ENCODE assay signal across 1 cellular context in the genomic region with DNA sequence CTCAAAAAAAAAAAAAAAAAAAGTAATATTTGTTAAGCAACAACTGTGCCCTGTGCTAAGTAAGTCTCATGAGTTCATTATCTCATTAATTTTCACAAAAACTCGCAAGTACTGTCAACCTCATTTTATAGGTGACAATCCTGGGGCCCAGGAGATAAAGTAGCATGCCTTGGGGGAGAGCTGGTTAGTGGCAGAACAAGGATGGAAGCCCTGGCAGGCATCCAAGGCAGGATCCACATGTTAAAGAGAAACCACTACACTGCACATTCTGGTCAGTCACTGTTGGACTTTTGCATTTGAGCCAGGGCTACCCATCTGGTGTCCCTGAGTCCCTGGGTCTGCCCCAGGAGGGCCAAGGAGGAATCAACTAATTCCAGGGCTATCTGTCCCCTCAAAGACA.
TF ChIP-seq lines count a peak whose summit lies in the region.

No MANE protein-coding gene starts in this region.

TF ChIP-seq in HepG2, 621 proteins besides CTCF, POLR2A, EP300 and RAD21 (continued from another document and continues in another):
- TF ChIP-seq, protein P1, sequence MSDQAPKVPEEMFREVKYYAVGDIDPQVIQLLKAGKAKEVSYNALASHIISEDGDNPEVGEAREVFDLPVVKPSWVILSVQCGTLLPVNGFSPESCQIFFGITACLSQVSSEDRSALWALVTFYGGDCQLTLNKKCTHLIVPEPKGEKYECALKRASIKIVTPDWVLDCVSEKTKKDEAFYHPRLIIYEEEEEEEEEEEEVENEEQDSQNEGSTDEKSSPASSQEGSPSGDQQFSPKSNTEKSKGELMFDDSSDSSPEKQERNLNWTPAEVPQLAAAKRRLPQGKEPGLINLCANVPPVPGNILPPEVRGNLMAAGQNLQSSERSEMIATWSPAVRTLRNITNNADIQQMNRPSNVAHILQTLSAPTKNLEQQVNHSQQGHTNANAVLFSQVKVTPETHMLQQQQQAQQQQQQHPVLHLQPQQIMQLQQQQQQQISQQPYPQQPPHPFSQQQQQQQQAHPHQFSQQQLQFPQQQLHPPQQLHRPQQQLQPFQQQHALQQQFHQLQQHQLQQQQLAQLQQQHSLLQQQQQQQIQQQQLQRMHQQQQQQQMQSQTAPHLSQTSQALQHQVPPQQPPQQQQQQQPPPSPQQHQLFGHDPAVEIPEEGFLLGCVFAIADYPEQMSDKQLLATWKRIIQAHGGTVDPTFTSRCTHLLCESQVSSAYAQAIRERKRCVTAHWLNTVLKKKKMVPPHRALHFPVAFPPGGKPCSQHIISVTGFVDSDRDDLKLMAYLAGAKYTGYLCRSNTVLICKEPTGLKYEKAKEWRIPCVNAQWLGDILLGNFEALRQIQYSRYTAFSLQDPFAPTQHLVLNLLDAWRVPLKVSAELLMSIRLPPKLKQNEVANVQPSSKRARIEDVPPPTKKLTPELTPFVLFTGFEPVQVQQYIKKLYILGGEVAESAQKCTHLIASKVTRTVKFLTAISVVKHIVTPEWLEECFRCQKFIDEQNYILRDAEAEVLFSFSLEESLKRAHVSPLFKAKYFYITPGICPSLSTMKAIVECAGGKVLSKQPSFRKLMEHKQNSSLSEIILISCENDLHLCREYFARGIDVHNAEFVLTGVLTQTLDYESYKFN (CRISPR knock-in tag; conservative IDR thresholded peaks at IDR 0.05): 0 out of 2 replicates have a peak, but pooled peaks have one; percentile 38
- TF ChIP-seq ZNF703 (CRISPR knock-in tag; IDR thresholded peaks at IDR 0.05; ENCODE audit: borderline replicate concordance): no peak
- no peak for TF ChIP-seq ZNF44 (CRISPR knock-in tag; IDR thresholded peaks at IDR 0.05)
- TF ChIP-seq ZBTB1 (CRISPR knock-in tag; IDR thresholded peaks at IDR 0.05; ENCODE audit: borderline replicate concordance): no peak
- 0 out of 2 replicates have a peak, but pooled peaks have one; percentile 24 for TF ChIP-seq ZNF670 (CRISPR knock-in tag; IDR thresholded peaks at IDR 0.05; ENCODE audit: borderline replicate concordance)
- TF ChIP-seq, protein P2, sequence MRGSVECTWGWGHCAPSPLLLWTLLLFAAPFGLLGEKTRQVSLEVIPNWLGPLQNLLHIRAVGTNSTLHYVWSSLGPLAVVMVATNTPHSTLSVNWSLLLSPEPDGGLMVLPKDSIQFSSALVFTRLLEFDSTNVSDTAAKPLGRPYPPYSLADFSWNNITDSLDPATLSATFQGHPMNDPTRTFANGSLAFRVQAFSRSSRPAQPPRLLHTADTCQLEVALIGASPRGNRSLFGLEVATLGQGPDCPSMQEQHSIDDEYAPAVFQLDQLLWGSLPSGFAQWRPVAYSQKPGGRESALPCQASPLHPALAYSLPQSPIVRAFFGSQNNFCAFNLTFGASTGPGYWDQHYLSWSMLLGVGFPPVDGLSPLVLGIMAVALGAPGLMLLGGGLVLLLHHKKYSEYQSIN (CRISPR knock-in tag; IDR thresholded peaks at IDR 0.05; ENCODE audit: borderline replicate concordance): no peak
- no peak for TF ChIP-seq THAP11 (CRISPR knock-in tag; IDR thresholded peaks at IDR 0.05)
- no peak for TF ChIP-seq ZFYVE20 (CRISPR knock-in tag; IDR thresholded peaks at IDR 0.05; ENCODE audit: borderline replicate concordance, low read depth)
- no peak for TF ChIP-seq SMARCC2 (IDR thresholded peaks at IDR 0.05)
- TF ChIP-seq HCFC1 (IDR thresholded peaks at IDR 0.05; ENCODE audit: low read depth, low read length): no peak
- no peak for TF ChIP-seq ZNF329 (CRISPR knock-in tag; IDR thresholded peaks at IDR 0.05; ENCODE audit: low read depth)
- peak; percentile 19 for TF ChIP-seq STAG1 (CRISPR knock-in tag; IDR thresholded peaks at IDR 0.05)
- TF ChIP-seq ZNF788 (CRISPR knock-in tag; IDR thresholded peaks at IDR 0.05; ENCODE audit: borderline replicate concordance): no peak
- TF ChIP-seq HDAC2 (CRISPR knock-in tag; IDR thresholded peaks at IDR 0.05): no peak
- TF ChIP-seq, protein P3, sequence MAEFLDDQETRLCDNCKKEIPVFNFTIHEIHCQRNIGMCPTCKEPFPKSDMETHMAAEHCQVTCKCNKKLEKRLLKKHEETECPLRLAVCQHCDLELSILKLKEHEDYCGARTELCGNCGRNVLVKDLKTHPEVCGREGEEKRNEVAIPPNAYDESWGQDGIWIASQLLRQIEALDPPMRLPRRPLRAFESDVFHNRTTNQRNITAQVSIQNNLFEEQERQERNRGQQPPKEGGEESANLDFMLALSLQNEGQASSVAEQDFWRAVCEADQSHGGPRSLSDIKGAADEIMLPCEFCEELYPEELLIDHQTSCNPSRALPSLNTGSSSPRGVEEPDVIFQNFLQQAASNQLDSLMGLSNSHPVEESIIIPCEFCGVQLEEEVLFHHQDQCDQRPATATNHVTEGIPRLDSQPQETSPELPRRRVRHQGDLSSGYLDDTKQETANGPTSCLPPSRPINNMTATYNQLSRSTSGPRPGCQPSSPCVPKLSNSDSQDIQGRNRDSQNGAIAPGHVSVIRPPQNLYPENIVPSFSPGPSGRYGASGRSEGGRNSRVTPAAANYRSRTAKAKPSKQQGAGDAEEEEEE (CRISPR knock-in tag; IDR thresholded peaks at IDR 0.05; ENCODE audit: borderline replicate concordance): no peak
- peak; percentile 46; the same call in 1 of the 2 replicates for TF ChIP-seq SAP130 (CRISPR knock-in tag; IDR thresholded peaks at IDR 0.05; ENCODE audit: low read depth)
- no peak for TF ChIP-seq ATM (IDR thresholded peaks at IDR 0.05; ENCODE audit: borderline replicate concordance)
- no peak for TF ChIP-seq SATB2 (CRISPR knock-in tag; IDR thresholded peaks at IDR 0.05)
- TF ChIP-seq, protein P4, sequence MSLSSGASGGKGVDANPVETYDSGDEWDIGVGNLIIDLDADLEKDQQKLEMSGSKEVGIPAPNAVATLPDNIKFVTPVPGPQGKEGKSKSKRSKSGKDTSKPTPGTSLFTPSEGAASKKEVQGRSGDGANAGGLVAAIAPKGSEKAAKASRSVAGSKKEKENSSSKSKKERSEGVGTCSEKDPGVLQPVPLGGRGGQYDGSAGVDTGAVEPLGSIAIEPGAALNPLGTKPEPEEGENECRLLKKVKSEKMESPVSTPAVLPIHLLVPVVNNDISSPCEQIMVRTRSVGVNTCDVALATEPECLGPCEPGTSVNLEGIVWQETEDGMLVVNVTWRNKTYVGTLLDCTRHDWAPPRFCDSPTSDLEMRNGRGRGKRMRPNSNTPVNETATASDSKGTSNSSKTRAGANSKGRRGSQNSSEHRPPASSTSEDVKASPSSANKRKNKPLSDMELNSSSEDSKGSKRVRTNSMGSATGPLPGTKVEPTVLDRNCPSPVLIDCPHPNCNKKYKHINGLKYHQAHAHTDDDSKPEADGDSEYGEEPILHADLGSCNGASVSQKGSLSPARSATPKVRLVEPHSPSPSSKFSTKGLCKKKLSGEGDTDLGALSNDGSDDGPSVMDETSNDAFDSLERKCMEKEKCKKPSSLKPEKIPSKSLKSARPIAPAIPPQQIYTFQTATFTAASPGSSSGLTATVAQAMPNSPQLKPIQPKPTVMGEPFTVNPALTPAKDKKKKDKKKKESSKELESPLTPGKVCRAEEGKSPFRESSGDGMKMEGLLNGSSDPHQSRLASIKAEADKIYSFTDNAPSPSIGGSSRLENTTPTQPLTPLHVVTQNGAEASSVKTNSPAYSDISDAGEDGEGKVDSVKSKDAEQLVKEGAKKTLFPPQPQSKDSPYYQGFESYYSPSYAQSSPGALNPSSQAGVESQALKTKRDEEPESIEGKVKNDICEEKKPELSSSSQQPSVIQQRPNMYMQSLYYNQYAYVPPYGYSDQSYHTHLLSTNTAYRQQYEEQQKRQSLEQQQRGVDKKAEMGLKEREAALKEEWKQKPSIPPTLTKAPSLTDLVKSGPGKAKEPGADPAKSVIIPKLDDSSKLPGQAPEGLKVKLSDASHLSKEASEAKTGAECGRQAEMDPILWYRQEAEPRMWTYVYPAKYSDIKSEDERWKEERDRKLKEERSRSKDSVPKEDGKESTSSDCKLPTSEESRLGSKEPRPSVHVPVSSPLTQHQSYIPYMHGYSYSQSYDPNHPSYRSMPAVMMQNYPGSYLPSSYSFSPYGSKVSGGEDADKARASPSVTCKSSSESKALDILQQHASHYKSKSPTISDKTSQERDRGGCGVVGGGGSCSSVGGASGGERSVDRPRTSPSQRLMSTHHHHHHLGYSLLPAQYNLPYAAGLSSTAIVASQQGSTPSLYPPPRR (CRISPR knock-in tag; IDR thresholded peaks at IDR 0.05; ENCODE audit: borderline replicate concordance): no peak
- TF ChIP-seq KLF6 (CRISPR knock-in tag; IDR thresholded peaks at IDR 0.05): no peak
- TF ChIP-seq, protein P5, sequence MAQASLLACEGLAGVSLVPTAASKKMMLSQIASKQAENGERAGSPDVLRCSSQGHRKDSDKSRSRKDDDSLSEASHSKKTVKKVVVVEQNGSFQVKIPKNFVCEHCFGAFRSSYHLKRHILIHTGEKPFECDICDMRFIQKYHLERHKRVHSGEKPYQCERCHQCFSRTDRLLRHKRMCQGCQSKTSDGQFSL (CRISPR knock-in tag; IDR thresholded peaks at IDR 0.05): no peak
- no peak for TF ChIP-seq GATA4 (IDR thresholded peaks at IDR 0.05; ENCODE audit: borderline replicate concordance, low read depth)
- no peak for TF ChIP-seq NCOA5 (CRISPR knock-in tag; IDR thresholded peaks at IDR 0.05)
- TF ChIP-seq ZBTB21 (CRISPR knock-in tag; IDR thresholded peaks at IDR 0.05): no peak
- TF ChIP-seq, protein P6, sequence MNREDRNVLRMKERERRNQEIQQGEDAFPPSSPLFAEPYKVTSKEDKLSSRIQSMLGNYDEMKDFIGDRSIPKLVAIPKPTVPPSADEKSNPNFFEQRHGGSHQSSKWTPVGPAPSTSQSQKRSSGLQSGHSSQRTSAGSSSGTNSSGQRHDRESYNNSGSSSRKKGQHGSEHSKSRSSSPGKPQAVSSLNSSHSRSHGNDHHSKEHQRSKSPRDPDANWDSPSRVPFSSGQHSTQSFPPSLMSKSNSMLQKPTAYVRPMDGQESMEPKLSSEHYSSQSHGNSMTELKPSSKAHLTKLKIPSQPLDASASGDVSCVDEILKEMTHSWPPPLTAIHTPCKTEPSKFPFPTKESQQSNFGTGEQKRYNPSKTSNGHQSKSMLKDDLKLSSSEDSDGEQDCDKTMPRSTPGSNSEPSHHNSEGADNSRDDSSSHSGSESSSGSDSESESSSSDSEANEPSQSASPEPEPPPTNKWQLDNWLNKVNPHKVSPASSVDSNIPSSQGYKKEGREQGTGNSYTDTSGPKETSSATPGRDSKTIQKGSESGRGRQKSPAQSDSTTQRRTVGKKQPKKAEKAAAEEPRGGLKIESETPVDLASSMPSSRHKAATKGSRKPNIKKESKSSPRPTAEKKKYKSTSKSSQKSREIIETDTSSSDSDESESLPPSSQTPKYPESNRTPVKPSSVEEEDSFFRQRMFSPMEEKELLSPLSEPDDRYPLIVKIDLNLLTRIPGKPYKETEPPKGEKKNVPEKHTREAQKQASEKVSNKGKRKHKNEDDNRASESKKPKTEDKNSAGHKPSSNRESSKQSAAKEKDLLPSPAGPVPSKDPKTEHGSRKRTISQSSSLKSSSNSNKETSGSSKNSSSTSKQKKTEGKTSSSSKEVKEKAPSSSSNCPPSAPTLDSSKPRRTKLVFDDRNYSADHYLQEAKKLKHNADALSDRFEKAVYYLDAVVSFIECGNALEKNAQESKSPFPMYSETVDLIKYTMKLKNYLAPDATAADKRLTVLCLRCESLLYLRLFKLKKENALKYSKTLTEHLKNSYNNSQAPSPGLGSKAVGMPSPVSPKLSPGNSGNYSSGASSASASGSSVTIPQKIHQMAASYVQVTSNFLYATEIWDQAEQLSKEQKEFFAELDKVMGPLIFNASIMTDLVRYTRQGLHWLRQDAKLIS (CRISPR knock-in tag; IDR thresholded peaks at IDR 0.05): no peak
- TF ChIP-seq, protein P7, sequence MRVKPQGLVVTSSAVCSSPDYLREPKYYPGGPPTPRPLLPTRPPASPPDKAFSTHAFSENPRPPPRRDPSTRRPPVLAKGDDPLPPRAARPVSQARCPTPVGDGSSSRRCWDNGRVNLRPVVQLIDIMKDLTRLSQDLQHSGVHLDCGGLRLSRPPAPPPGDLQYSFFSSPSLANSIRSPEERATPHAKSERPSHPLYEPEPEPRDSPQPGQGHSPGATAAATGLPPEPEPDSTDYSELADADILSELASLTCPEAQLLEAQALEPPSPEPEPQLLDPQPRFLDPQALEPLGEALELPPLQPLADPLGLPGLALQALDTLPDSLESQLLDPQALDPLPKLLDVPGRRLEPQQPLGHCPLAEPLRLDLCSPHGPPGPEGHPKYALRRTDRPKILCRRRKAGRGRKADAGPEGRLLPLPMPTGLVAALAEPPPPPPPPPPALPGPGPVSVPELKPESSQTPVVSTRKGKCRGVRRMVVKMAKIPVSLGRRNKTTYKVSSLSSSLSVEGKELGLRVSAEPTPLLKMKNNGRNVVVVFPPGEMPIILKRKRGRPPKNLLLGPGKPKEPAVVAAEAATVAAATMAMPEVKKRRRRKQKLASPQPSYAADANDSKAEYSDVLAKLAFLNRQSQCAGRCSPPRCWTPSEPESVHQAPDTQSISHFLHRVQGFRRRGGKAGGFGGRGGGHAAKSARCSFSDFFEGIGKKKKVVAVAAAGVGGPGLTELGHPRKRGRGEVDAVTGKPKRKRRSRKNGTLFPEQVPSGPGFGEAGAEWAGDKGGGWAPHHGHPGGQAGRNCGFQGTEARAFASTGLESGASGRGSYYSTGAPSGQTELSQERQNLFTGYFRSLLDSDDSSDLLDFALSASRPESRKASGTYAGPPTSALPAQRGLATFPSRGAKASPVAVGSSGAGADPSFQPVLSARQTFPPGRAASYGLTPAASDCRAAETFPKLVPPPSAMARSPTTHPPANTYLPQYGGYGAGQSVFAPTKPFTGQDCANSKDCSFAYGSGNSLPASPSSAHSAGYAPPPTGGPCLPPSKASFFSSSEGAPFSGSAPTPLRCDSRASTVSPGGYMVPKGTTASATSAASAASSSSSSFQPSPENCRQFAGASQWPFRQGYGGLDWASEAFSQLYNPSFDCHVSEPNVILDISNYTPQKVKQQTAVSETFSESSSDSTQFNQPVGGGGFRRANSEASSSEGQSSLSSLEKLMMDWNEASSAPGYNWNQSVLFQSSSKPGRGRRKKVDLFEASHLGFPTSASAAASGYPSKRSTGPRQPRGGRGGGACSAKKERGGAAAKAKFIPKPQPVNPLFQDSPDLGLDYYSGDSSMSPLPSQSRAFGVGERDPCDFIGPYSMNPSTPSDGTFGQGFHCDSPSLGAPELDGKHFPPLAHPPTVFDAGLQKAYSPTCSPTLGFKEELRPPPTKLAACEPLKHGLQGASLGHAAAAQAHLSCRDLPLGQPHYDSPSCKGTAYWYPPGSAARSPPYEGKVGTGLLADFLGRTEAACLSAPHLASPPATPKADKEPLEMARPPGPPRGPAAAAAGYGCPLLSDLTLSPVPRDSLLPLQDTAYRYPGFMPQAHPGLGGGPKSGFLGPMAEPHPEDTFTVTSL (CRISPR knock-in tag; IDR thresholded peaks at IDR 0.05; ENCODE audit: borderline replicate concordance): 0 out of 2 replicates have a peak, but pooled peaks have one; percentile 31
- no peak for TF ChIP-seq MIXL1 (CRISPR knock-in tag; IDR thresholded peaks at IDR 0.05)
- TF ChIP-seq ZNF382 (CRISPR knock-in tag; IDR thresholded peaks at IDR 0.05; ENCODE audit: borderline replicate concordance): no peak
- peak; percentile 47 for TF ChIP-seq SALL1 (CRISPR knock-in tag; IDR thresholded peaks at IDR 0.05)
- TF ChIP-seq KDM5A (IDR thresholded peaks at IDR 0.05; ENCODE audit: borderline replicate concordance, low read length): no peak
- no peak for TF ChIP-seq ZFP62 (CRISPR knock-in tag; IDR thresholded peaks at IDR 0.05)
- no peak for TF ChIP-seq FIP1L1 (IDR thresholded peaks at IDR 0.05; ENCODE audit: borderline replicate concordance, insufficient read depth, low read depth, low read length)
- TF ChIP-seq, protein P8, sequence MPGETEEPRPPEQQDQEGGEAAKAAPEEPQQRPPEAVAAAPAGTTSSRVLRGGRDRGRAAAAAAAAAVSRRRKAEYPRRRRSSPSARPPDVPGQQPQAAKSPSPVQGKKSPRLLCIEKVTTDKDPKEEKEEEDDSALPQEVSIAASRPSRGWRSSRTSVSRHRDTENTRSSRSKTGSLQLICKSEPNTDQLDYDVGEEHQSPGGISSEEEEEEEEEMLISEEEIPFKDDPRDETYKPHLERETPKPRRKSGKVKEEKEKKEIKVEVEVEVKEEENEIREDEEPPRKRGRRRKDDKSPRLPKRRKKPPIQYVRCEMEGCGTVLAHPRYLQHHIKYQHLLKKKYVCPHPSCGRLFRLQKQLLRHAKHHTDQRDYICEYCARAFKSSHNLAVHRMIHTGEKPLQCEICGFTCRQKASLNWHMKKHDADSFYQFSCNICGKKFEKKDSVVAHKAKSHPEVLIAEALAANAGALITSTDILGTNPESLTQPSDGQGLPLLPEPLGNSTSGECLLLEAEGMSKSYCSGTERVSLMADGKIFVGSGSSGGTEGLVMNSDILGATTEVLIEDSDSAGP (CRISPR knock-in tag; IDR thresholded peaks at IDR 0.05; ENCODE audit: borderline replicate concordance): peak; percentile 53; the same call in 1 of the 2 replicates
